Comparison of ENCODE assay signal across 16 cellular contexts in genomic region chr14:32368107-32368506, GRCh38. TPM values are rescaled to one million over a fixed set of nuclear protein-coding genes. Genes with fewer than 3 reads are reported as not detected.
DNase-seq lines count a peak whose midpoint lies in the region; ATAC-seq and TF ChIP-seq lines count a peak whose summit lies in the region.
"Had no signal": no experiment of that assay in that cellular context is flagged by ENCODE, and none has a peak within 500 bp of the region (broad histone marks: within the 10 kb centered on the region; RNA-seq: fewer than 3 reads in every experiment).

No MANE protein-coding gene starts in this region.

- H3K36me3 ChIP-seq in ACC112 (ENCODE audit: insufficient read depth, low read length): no peaks in the 10 kb centered on the region
- H3K36me3 ChIP-seq in Loucy (ENCODE audit: insufficient read depth, low read length): no peaks in the 10 kb centered on the region
- H3K36me3 ChIP-seq in osteoblast (ENCODE audit: insufficient read depth, low read length): no peaks in the 10 kb centered on the region
- no peaks in the 10 kb centered on the region for H3K36me3 ChIP-seq in hepatocyte (replicated peaks; ENCODE audit: insufficient read depth, low read depth)
- H3K36me3 ChIP-seq: SJCRH30 had no signal

- H3K4me2 ChIP-seq in Loucy (ENCODE audit: low read depth, low read length, poor library complexity, severe bottlenecking): peak overlapping the region; percentile 21
- H3K4me2 ChIP-seq in osteoblast (ENCODE audit: insufficient read depth, low read length): no peak overlapping the region
- H3K4me2 ChIP-seq in hepatocyte: no peak overlapping the region

- H3K27me3 ChIP-seq in ACC112 (ENCODE audit: insufficient read depth, low read length): no peaks in the 10 kb centered on the region
- H3K27me3 ChIP-seq in Loucy (ENCODE audit: insufficient read depth, low read length, poor library complexity, severe bottlenecking): no peaks in the 10 kb centered on the region
- H3K27me3 ChIP-seq in dorsolateral prefrontal cortex: no peaks in the 10 kb centered on the region
- H3K27me3 ChIP-seq in osteoblast (ENCODE audit: insufficient read depth, low read length): no peaks in the 10 kb centered on the region
- H3K27me3 ChIP-seq in hepatocyte: no peaks in the 10 kb centered on the region
- H3K27me3 ChIP-seq: SJCRH30 had no signal

- ATAC-seq in GM18870 (IDR thresholded peaks at IDR 0.05; ENCODE audit: unreplicated experiment): no peak
- ATAC-seq in GM21737 (IDR thresholded peaks at IDR 0.05; ENCODE audit: unreplicated experiment): no peak
- ATAC-seq: GM12878 had no signal

- peaks cover 8% of the 10 kb centered on the region; the same call in 1 of the 2 replicates for H3F3A ChIP-seq in Loucy (ENCODE audit: low read depth)

- H2AFZ ChIP-seq in ACC112 (ENCODE audit: low read length, unreplicated experiment): no peak overlapping the region
- 0 out of 2 replicates have a peak overlapping the region, but pooled peaks have one; percentile 34 for H2AFZ ChIP-seq in Loucy (ENCODE audit: low read length)
- H2AFZ ChIP-seq in osteoblast (ENCODE audit: low read length): no peak overlapping the region
- H2AFZ ChIP-seq in hepatocyte: no peak overlapping the region

- TF ChIP-seq CTCF in Loucy (conservative IDR thresholded peaks at IDR 0.05; ENCODE audit: low read length) (no peak), dorsolateral prefrontal cortex (IDR thresholded peaks at IDR 0.05 in 54 of 56, conservative IDR thresholded peaks at IDR 0.05 in 2 of 56; ENCODE audit: low read depth in 1 of 56, partially characterized antibody in 56 of 56) (no peak), osteoblast (IDR thresholded peaks at IDR 0.05; ENCODE audit: extremely low read depth, low read depth, low read length) (no peak), hepatocyte (IDR thresholded peaks at IDR 0.05; ENCODE audit: poor library complexity) (no peak)

- H4K20me1 ChIP-seq in Loucy (ENCODE audit: insufficient read depth, low read length, poor library complexity, severe bottlenecking) (no peaks in the 10 kb centered on the region), osteoblast (ENCODE audit: insufficient read depth, low read length) (no peaks in the 10 kb centered on the region), hepatocyte (ENCODE audit: insufficient read depth, poor library complexity, severe bottlenecking) (no peaks in the 10 kb centered on the region)

- H3K9ac ChIP-seq in Loucy (ENCODE audit: low read depth, low read length, poor library complexity, severe bottlenecking): no peak overlapping the region

- H3K9me3 ChIP-seq in Loucy (ENCODE audit: insufficient read depth, low read depth, low read length) (no peaks in the 10 kb centered on the region), osteoblast (ENCODE audit: low read depth, low read length) (no peaks in the 10 kb centered on the region), hepatocyte (ENCODE audit: low read depth) (no peaks in the 10 kb centered on the region)
- H3K9me3 ChIP-seq: Caco-2, SJCRH30 had no signal

- DNase-seq in dorsolateral prefrontal cortex: no peak
- no peak for DNase-seq in osteoblast (ENCODE audit: insufficient read length, low spot score, missing footprints)
- DNase-seq in midbrain (lab: John Stamatoyannopoulos, UW): no peak
- DNase-seq in hepatocyte (ENCODE audit: low spot score): no peak
- DNase-seq: AML-193, Caco-2, MV-4-11, NCI-H1417 treated with DMSO at 0.1 percent for 48 hours, NCI-H2029, NCI-H2171 treated with DMSO at 0.1 percent for 48 hours had no signal

- WGBS in hepatocyte (ENCODE audit: low lambda C conversion rate, missing lambda C conversion rate): 91% methylated on average over 3 of the region's 3 CpGs

- H3K27ac ChIP-seq in ACC112 (ENCODE audit: low read depth, low read length) (peak overlapping the region; percentile 81), dorsolateral prefrontal cortex (peak overlapping the region in 56 of 59 donors; percentile 7 to 96 (median 88)), osteoblast (ENCODE audit: low read depth, low read length) (peak overlapping the region; percentile 19), hepatocyte (no peak overlapping the region)

- H3K9me2 ChIP-seq in Loucy (replicated peaks; ENCODE audit: low read depth, low read length) (no peaks in the 10 kb centered on the region), hepatocyte (replicated peaks; ENCODE audit: insufficient read depth) (no peaks in the 10 kb centered on the region)

- H3K4me1 ChIP-seq in ACC112 (ENCODE audit: control insufficient read depth, insufficient read depth, low read length, unreplicated experiment) (peaks cover 50% of the 10 kb centered on the region), Loucy (ENCODE audit: insufficient read depth, low read length, poor library complexity, severe bottlenecking) (peaks cover 58% of the 10 kb centered on the region), osteoblast (ENCODE audit: insufficient read depth, low read length) (peaks cover 51% of the 10 kb centered on the region), hepatocyte (ENCODE audit: insufficient read depth) (peaks cover 20% of the 10 kb centered on the region)

- H3K4me3 ChIP-seq in ACC112 (ENCODE audit: low read depth, low read length) (no peak overlapping the region), Loucy (ENCODE audit: low read length, poor library complexity, severe bottlenecking) (no peak overlapping the region), dorsolateral prefrontal cortex (no peak overlapping the region), osteoblast (ENCODE audit: insufficient read depth, low read length) (no peak overlapping the region), hepatocyte (no peak overlapping the region)
- H3K4me3 ChIP-seq: GM12878, SJCRH30 had no signal

- H3K79me2 ChIP-seq in ACC112 (ENCODE audit: control insufficient read depth, insufficient read depth, low read length, unreplicated experiment): no peaks in the 10 kb centered on the region
- no peaks in the 10 kb centered on the region for H3K79me2 ChIP-seq in Loucy (ENCODE audit: insufficient read depth, low read length)
- H3K79me2 ChIP-seq in osteoblast (ENCODE audit: insufficient read depth, low read length): no peaks in the 10 kb centered on the region
- no peaks in the 10 kb centered on the region for H3K79me2 ChIP-seq in hepatocyte

- intact Hi-C loops in dorsolateral prefrontal cortex (cut with DNase I): loop anchor here (2.0 to 10.0 kb wide), 5 partner anchors 36 to 293 kb away; partner anchors contain the start of gene ARHGAP5 (in 1 of the 2)

RNA-seq across cellular contexts. Expression of gene AKAP6, which starts 39.0 kb away (rescaled TPM):
- total RNA-seq in dorsolateral prefrontal cortex (100 to 1,000 TPM; 160 to 396 (median 286) TPM), osteoblast (0.29 and 2.2 TPM in 2 replicates), hepatocyte (1.6 and 2.1 TPM in 2 replicates)
- polyA plus RNA-seq in hepatocyte: 0.46 and 1.1 TPM in 2 replicates

Comparison
In these comparisons a context has a peak if more than half of its experiments do, and no peak if none do; other contexts are left out.
1. RNA of gene AKAP6, which starts 39.0 kb away (total RNA-seq): 160 to 396 TPM in dorsolateral prefrontal cortex; 0.29 to 2.2 TPM in osteoblast and 1.6 to 2.1 TPM in hepatocyte; every median in the first group is over 10 times any median in the second.